Comparison of ENCODE assay signal across 8 cellular contexts in the genomic region with DNA sequence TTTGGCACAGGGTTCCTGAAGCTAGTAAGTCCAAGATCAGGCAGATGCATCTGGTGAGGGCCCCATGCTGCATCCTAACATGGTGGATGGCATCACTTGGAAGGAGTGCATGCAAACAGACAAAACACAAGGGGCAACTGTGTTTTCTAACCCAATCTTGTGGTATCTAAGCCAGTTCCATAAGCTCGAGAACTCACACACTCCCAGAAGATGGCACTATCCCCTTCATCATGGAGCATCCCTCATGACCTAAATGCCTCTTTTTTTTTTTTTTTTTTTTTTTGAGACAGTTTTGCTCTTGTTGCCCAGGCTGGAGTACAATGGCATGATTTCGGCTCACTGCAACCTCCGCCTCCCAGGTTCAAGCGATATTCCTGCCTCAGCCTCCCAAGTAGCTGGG.
A peak's percentile ranks its signal among the peaks of the same experiment; 100 is the strongest.
DNase-seq lines count a peak whose midpoint lies in the region; ATAC-seq and TF ChIP-seq lines count a peak whose summit lies in the region.
"Not testable (repeated sequence)": the region's sequence is repeated elsewhere in the genome, so short reads cannot be mapped to it uniquely, and the experiment has no call there.

No MANE protein-coding gene starts in this region.

- not testable (repeated sequence) for H3K27me3 ChIP-seq in GM23248 (replicated peaks; ENCODE audit: insufficient read depth); iPS DF 6.9 (ENCODE audit: control insufficient read depth, insufficient read depth, low read length)

- POLR2A ChIA-PET in WTC11 (lab: Charles Lee): not testable (repeated sequence)

- not testable (repeated sequence) for H4K20me1 ChIP-seq in GM23248 (ENCODE audit: insufficient read depth)

- H3K27me3 Mint-ChIP-seq in WTC11 (ENCODE audit: low read depth): not testable (repeated sequence)

- not testable (repeated sequence) for H3K9me3 Mint-ChIP-seq in WTC11

- not testable (repeated sequence) for H3K4me2 ChIP-seq in GM23248 (ENCODE audit: unreplicated experiment)

- H3K9ac ChIP-seq in GM23248: not testable (repeated sequence)

- not testable (repeated sequence) for H3K36me3 ChIP-seq in GM23248 (ENCODE audit: low read depth); iPS DF 6.9 (ENCODE audit: control insufficient read depth, insufficient read depth, low read length)

- CTCF ChIA-PET in WTC11 (lab: Charles Lee): interaction anchor here (0.5 to 1.4 kb wide), 11 partner anchors 9 to 1383 kb away, joined by 3 to 19 read pairs (median 4); no protein-coding TSS in a partner anchor

- in situ Hi-C loops in ACHN (cut with HindIII; ENCODE audit: low pct_ligation_motif_present, low pct_unique_long_range_greater_than_20kb, low sequenced_read_pairs); GM23248 (cut with MboI): not testable (repeated sequence)

- H3K36me3 Mint-ChIP-seq in WTC11: not testable (repeated sequence)

- H3K4me1 Mint-ChIP-seq in WTC11: not testable (repeated sequence)

- H3K4me3 Mint-ChIP-seq in WTC11: not testable (repeated sequence)

- TF ChIP-seq POLR2A in NB4 (IDR thresholded peaks at IDR 0.05; ENCODE audit: extremely low read depth, insufficient read length): not testable (repeated sequence)

- peak; percentile 93 for ATAC-seq in WTC11

- H3F3A ChIP-seq in GM23248 (ENCODE audit: insufficient read depth): not testable (repeated sequence)

- H3K9me2 ChIP-seq in GM23248 (ENCODE audit: insufficient read depth): not testable (repeated sequence)

- H3K79me2 ChIP-seq in GM23248 (ENCODE audit: insufficient read depth): not testable (repeated sequence)

- not testable (repeated sequence) for H3K27ac ChIP-seq in GM23248; iPS DF 6.9 (ENCODE audit: low read length)

- not testable (repeated sequence) for H2AFZ ChIP-seq in GM23248

- H3K4me1 ChIP-seq in GM23248 (ENCODE audit: insufficient read depth); iPS DF 6.9 (ENCODE audit: control insufficient read depth, insufficient read depth, low read length): not testable (repeated sequence)

- not testable (repeated sequence) for TF ChIP-seq CTCF in NB4 (IDR thresholded peaks at IDR 0.05; ENCODE audit: low read depth, low read length); WTC11 (IDR thresholded peaks at IDR 0.05)
- peak; percentile 37 for TF ChIP-seq CTCF in epithelial cell of esophagus (IDR thresholded peaks at IDR 0.05; ENCODE audit: insufficient read depth, low read depth, low read length, missing control alignments)

- H3K9me3 ChIP-seq in GM23248 (ENCODE audit: low read depth); iPS DF 6.9 (ENCODE audit: control insufficient read depth, insufficient read depth, low read length): not testable (repeated sequence)

- WGBS in GM23248 (ENCODE audit: low coverage in 1 of 2, low lambda C conversion rate in 2 of 2, missing lambda C conversion rate in 2 of 2), 2 experiments: 42 to 55% methylated on average over 4 of the region's 4 CpGs
- WGBS in iPS DF 6.9 (ENCODE audit: insufficient coverage, insufficient read length): no CpG with 5 or more reads among the region's 4 CpGs

- not testable (repeated sequence) for H3K27ac Mint-ChIP-seq in WTC11

- H3K4me3 ChIP-seq in GM23248; NB4 (ENCODE audit: low read depth, low read length); epithelial cell of esophagus (ENCODE audit: low read length); iPS DF 6.9 (ENCODE audit: low read length): not testable (repeated sequence)

- DNase-seq in ACHN (peak; percentile 41), GM23248 (peak; percentile 11), NB4 (ENCODE audit: low read depth) (peak; percentile 17), RKO (ENCODE audit: low spot score) (peak; percentile 21), epithelial cell of esophagus (ENCODE audit: low read depth) (peak; percentile 50), iPS DF 6.9 (ENCODE audit: low read depth, low spot score) (peak; percentile 2), renal cortical epithelial cell (ENCODE audit: low read depth) (peak; percentile 65)
- DNase-seq in WTC11 (ENCODE audit: low spot score): not testable (repeated sequence)
